In the genomic region with DNA sequence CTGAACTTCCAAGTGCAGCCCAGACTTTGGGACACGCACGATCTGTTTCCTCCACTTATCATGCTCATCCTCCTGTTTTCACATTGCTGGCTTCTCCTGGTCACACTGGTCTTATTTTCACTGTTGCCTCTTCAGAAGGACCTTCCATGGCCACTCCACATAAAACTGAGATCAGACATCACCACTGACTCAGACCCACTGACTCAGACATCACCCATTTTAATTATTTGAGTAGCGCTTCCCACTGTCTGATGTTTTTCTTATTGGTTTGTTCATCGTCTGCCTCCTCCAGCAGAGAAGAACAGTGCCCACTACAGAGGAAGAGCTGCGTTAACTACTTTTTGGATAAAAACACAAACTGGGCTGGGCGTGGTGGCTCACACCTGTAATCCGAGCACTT, we compare ENCODE assay signal across 20 cellular contexts.
A peak's percentile ranks its signal among the peaks of the same experiment; 100 is the strongest.
DNase-seq lines count a peak whose midpoint lies in the region; ATAC-seq and TF ChIP-seq lines count a peak whose summit lies in the region.
"Had no signal": no experiment of that assay in that cellular context is flagged by ENCODE, and none has a peak within 500 bp of the region (broad histone marks: within the 10 kb centered on the region; RNA-seq: fewer than 3 reads in every experiment).

No MANE protein-coding gene starts in this region.

- H3K27me3 Mint-ChIP-seq in activated naive CD4-positive, alpha-beta T cell treated with anti-CD3 and anti-CD28 coated beads, Interleukin-2, amount 10 ng/mL, durations not matched to agents 7 days and 5 days = no peaks in the 10 kb centered on the region
- H3K27me3 Mint-ChIP-seq in activated naive CD4-positive, alpha-beta T cell treated with anti-CD3 and anti-CD28 coated beads for 36 hours (ENCODE audit: low read depth) = no peaks in the 10 kb centered on the region
- H3K27me3 Mint-ChIP-seq: activated naive CD8-positive, alpha-beta T cell treated with anti-CD3 and anti-CD28 coated beads, Interleukin-2, amount 50 U/mL, for 24 hours; naive thymus-derived CD4-positive, alpha-beta T cell; stimulated activated naive CD8-positive, alpha-beta T cell treated with anti-CD3 and anti-CD28 coated beads, Interleukin-15, amount 100 ng/mL, for 72 hours had no signal

- 95% methylated on average over 7 of the region's 7 CpGs for WGBS in hepatocyte (ENCODE audit: low lambda C conversion rate, missing lambda C conversion rate)
- no CpG with 5 or more reads among the region's 7 CpGs for WGBS in trophoblast cell (ENCODE audit: extremely low coverage, insufficient coverage, insufficient read length)

- no peak overlapping the region for H4K8ac ChIP-seq in trophoblast cell (ENCODE audit: low read depth, low read length)

- H3K79me2 ChIP-seq in hepatocyte (no peaks in the 10 kb centered on the region), Karpas-422 (ENCODE audit: low read length) (no peaks in the 10 kb centered on the region), trophoblast cell (ENCODE audit: control insufficient read depth, insufficient read depth, low read length, poor library complexity) (no peaks in the 10 kb centered on the region)

- H2BK12ac ChIP-seq in trophoblast cell (ENCODE audit: low read length) = no peak overlapping the region

- H2AK5ac ChIP-seq in trophoblast cell (ENCODE audit: low read length) = no peak overlapping the region

- no peak for TF ChIP-seq CTCF in hepatocyte (IDR thresholded peaks at IDR 0.05; ENCODE audit: poor library complexity)

- CTCF ChIA-PET in activated naive CD4-positive, alpha-beta T cell treated with anti-CD3 and anti-CD28 coated beads, Interleukin-2, amount 10 ng/mL, durations not matched to agents 7 days and 5 days (lab: Charles Lee) = no interaction called here
- CTCF ChIA-PET in activated naive CD4-positive, alpha-beta T cell treated with anti-CD3 and anti-CD28 coated beads for 36 hours (lab: Charles Lee) = no interaction called here

- H2BK120ac ChIP-seq in trophoblast cell (ENCODE audit: insufficient read depth, low read length, poor library complexity) = no peak overlapping the region

- no peak overlapping the region for H3K4me3 ChIP-seq in hepatocyte
- H3K4me3 ChIP-seq in Karpas-422 (ENCODE audit: low read length) = no peak overlapping the region
- no peak overlapping the region for H3K4me3 ChIP-seq in trophoblast cell (ENCODE audit: low read depth, low read length)
- H3K4me3 ChIP-seq: colonic mucosa, psoas muscle had no signal

- H3K27ac ChIP-seq in hepatocyte (no peak overlapping the region), Karpas-422 (ENCODE audit: low read length) (no peak overlapping the region), trophoblast cell (ENCODE audit: low read depth, low read length) (no peak overlapping the region)
- H3K27ac ChIP-seq: 22Rv1, colonic mucosa, psoas muscle had no signal

- no peaks in the 10 kb centered on the region for H3K79me1 ChIP-seq in trophoblast cell (ENCODE audit: low read length)

- no peak overlapping the region for H3K4me2 ChIP-seq in hepatocyte
- H3K4me2 ChIP-seq in Karpas-422 (ENCODE audit: low read depth, low read length, poor library complexity, severe bottlenecking) = no peak overlapping the region
- H3K4me2 ChIP-seq in trophoblast cell (ENCODE audit: low read length) = no peak overlapping the region

- H3K14ac ChIP-seq in trophoblast cell (ENCODE audit: low read length) = no peak overlapping the region

- H2AFZ ChIP-seq in hepatocyte (no peak overlapping the region), Karpas-422 (ENCODE audit: low read length) (no peak overlapping the region), trophoblast cell (ENCODE audit: insufficient read depth, low read length, poor library complexity) (no peak overlapping the region)

- H3K36me3 ChIP-seq in hepatocyte (replicated peaks; ENCODE audit: insufficient read depth, low read depth) (no peaks in the 10 kb centered on the region), Karpas-422 (ENCODE audit: insufficient read depth, low read length) (no peaks in the 10 kb centered on the region), trophoblast cell (ENCODE audit: control insufficient read depth in 1 of 2, insufficient read depth in 2 of 2, low read length in 2 of 2) (no peaks in the 10 kb centered on the region)
- H3K36me3 ChIP-seq: colonic mucosa had no signal

- H3K23ac ChIP-seq in trophoblast cell (ENCODE audit: low read length) = no peak overlapping the region

- H3K4me1 Mint-ChIP-seq in activated naive CD4-positive, alpha-beta T cell treated with anti-CD3 and anti-CD28 coated beads, Interleukin-2, amount 10 ng/mL, durations not matched to agents 7 days and 5 days = no peaks in the 10 kb centered on the region
- H3K4me1 Mint-ChIP-seq in activated naive CD4-positive, alpha-beta T cell treated with anti-CD3 and anti-CD28 coated beads for 36 hours (ENCODE audit: low read depth) = no peaks in the 10 kb centered on the region
- H3K4me1 Mint-ChIP-seq: activated naive CD8-positive, alpha-beta T cell treated with anti-CD3 and anti-CD28 coated beads, Interleukin-2, amount 50 U/mL, for 24 hours had no signal

- H3K4ac ChIP-seq in trophoblast cell (ENCODE audit: low read depth, low read length) = no peak overlapping the region

- no peak overlapping the region for H3K18ac ChIP-seq in trophoblast cell (ENCODE audit: low read length)

- H3K36me3 Mint-ChIP-seq in activated naive CD4-positive, alpha-beta T cell treated with anti-CD3 and anti-CD28 coated beads, Interleukin-2, amount 10 ng/mL, durations not matched to agents 7 days and 5 days = peaks cover 13% of the 10 kb centered on the region
- H3K36me3 Mint-ChIP-seq in activated naive CD4-positive, alpha-beta T cell treated with anti-CD3 and anti-CD28 coated beads for 36 hours (ENCODE audit: low read depth) = peaks cover 12% of the 10 kb centered on the region

- H3K4me1 ChIP-seq in hepatocyte (ENCODE audit: insufficient read depth) (no peaks in the 10 kb centered on the region), Karpas-422 (ENCODE audit: low read length) (no peaks in the 10 kb centered on the region), trophoblast cell (ENCODE audit: control insufficient read depth in 1 of 2, insufficient read depth in 2 of 2, low read length in 2 of 2) (no peaks in the 10 kb centered on the region)
- H3K4me1 ChIP-seq: colonic mucosa, psoas muscle had no signal

- no peak overlapping the region for H2BK5ac ChIP-seq in trophoblast cell (ENCODE audit: low read depth, low read length, poor library complexity)

- intact Hi-C loops in activated naive CD4-positive, alpha-beta T cell treated with anti-CD3 and anti-CD28 coated beads for 36 hours (cut with micrococcal nuclease) = no loop called here
- intact Hi-C loops in Right ventricle myocardium superior (cut with DNase I) = no loop called here

- H3K27me3 ChIP-seq in hepatocyte = no peaks in the 10 kb centered on the region
- H3K27me3 ChIP-seq in Karpas-422 (ENCODE audit: low read length) = no peaks in the 10 kb centered on the region
- no peaks in the 10 kb centered on the region for H3K27me3 ChIP-seq in trophoblast cell (ENCODE audit: insufficient read depth, low read length)
- H3K27me3 ChIP-seq: colonic mucosa had no signal

- peak; percentile 41; the same call in 2 of the 3 replicates for ATAC-seq in SK-N-SH treated with all-trans-retinoic acid at 6 μM for 48 hours
- ATAC-seq in Right ventricle myocardium superior (ENCODE audit: poor library complexity) = no peak
- ATAC-seq: activated naive CD8-positive, alpha-beta T cell treated with anti-CD3 and anti-CD28 coated beads, Interleukin-2, amount 50 U/mL, for 24 hours; naive thymus-derived CD4-positive, alpha-beta T cell; psoas muscle; stimulated activated naive CD8-positive, alpha-beta T cell treated with anti-CD3 and anti-CD28 coated beads, Interleukin-15, amount 100 ng/mL, for 72 hours had no signal

- H4K91ac ChIP-seq in trophoblast cell (ENCODE audit: low read depth, low read length) = no peak overlapping the region

- DNase-seq in activated naive CD4-positive, alpha-beta T cell treated with anti-CD3 and anti-CD28 coated beads, Interleukin-2, amount 10 ng/mL, durations not matched to agents 7 days and 5 days = no peak
- no peak for DNase-seq in activated naive CD4-positive, alpha-beta T cell treated with anti-CD3 and anti-CD28 coated beads for 36 hours
- DNase-seq in fibroblast of peridontal ligament (ENCODE audit: extremely low read depth) (peak; percentile 58), hepatocyte (ENCODE audit: low spot score) (no peak), Right ventricle myocardium superior (no peak), Karpas-422 (no peak), trophoblast cell (no peak)
- DNase-seq: activated CD4-positive, alpha-beta T cell treated with anti-CD3 and anti-CD28 coated beads for 48 hours; activated naive CD8-positive, alpha-beta T cell treated with anti-CD3 and anti-CD28 coated beads, Interleukin-2, amount 50 U/mL, for 24 hours; activated T-cell treated with anti-CD3 and anti-CD28 coated beads for 4 hours; colonic mucosa; GDM1; naive thymus-derived CD4-positive, alpha-beta T cell; NCI-H2081 treated with DMSO at 0.1 percent for 48 hours; NCI-H748 treated with DMSO at 0.1 percent for 48 hours; psoas muscle; RPMI8226; stimulated activated naive CD8-positive, alpha-beta T cell treated with anti-CD3 and anti-CD28 coated beads, Interleukin-15, amount 100 ng/mL, for 72 hours had no signal

- H4K20me1 ChIP-seq in hepatocyte (ENCODE audit: insufficient read depth, poor library complexity, severe bottlenecking) (no peaks in the 10 kb centered on the region), Karpas-422 (ENCODE audit: insufficient read depth, low read depth, low read length) (no peaks in the 10 kb centered on the region)

- H3K9me3 Mint-ChIP-seq in activated naive CD4-positive, alpha-beta T cell treated with anti-CD3 and anti-CD28 coated beads, Interleukin-2, amount 10 ng/mL, durations not matched to agents 7 days and 5 days = peaks cover 6% of the 10 kb centered on the region
- peaks cover 8% of the 10 kb centered on the region for H3K9me3 Mint-ChIP-seq in activated naive CD4-positive, alpha-beta T cell treated with anti-CD3 and anti-CD28 coated beads for 36 hours

- no peak overlapping the region for H3K4me3 Mint-ChIP-seq in activated naive CD4-positive, alpha-beta T cell treated with anti-CD3 and anti-CD28 coated beads, Interleukin-2, amount 10 ng/mL, durations not matched to agents 7 days and 5 days
- H3K4me3 Mint-ChIP-seq in activated naive CD4-positive, alpha-beta T cell treated with anti-CD3 and anti-CD28 coated beads for 36 hours = no peak overlapping the region
- H3K4me3 Mint-ChIP-seq: activated naive CD8-positive, alpha-beta T cell treated with anti-CD3 and anti-CD28 coated beads, Interleukin-2, amount 50 U/mL, for 24 hours; naive thymus-derived CD4-positive, alpha-beta T cell; stimulated activated naive CD8-positive, alpha-beta T cell treated with anti-CD3 and anti-CD28 coated beads, Interleukin-15, amount 100 ng/mL, for 72 hours had no signal

- peak overlapping the region; percentile 11 for H3K27ac Mint-ChIP-seq in activated naive CD4-positive, alpha-beta T cell treated with anti-CD3 and anti-CD28 coated beads, Interleukin-2, amount 10 ng/mL, durations not matched to agents 7 days and 5 days
- no peak overlapping the region for H3K27ac Mint-ChIP-seq in activated naive CD4-positive, alpha-beta T cell treated with anti-CD3 and anti-CD28 coated beads for 36 hours
- H3K27ac Mint-ChIP-seq: activated naive CD8-positive, alpha-beta T cell treated with anti-CD3 and anti-CD28 coated beads, Interleukin-2, amount 50 U/mL, for 24 hours had no signal

- H3K9me3 ChIP-seq in hepatocyte (ENCODE audit: low read depth) (no peaks in the 10 kb centered on the region), Karpas-422 (ENCODE audit: low read length) (no peaks in the 10 kb centered on the region), trophoblast cell (ENCODE audit: insufficient read depth, low read depth, low read length) (peaks cover 6% of the 10 kb centered on the region)
- H3K9me3 ChIP-seq: colonic mucosa, psoas muscle had no signal

- H4K12ac ChIP-seq in trophoblast cell (ENCODE audit: low read depth, low read length) = no peak overlapping the region

- no peaks in the 10 kb centered on the region for H3K9me2 ChIP-seq in hepatocyte (replicated peaks; ENCODE audit: insufficient read depth)
- no peaks in the 10 kb centered on the region for H3K9me2 ChIP-seq in Karpas-422 (replicated peaks; ENCODE audit: insufficient read depth, low read length)

- H3K9ac ChIP-seq in Karpas-422 (ENCODE audit: low read length) (no peak overlapping the region), trophoblast cell (ENCODE audit: low read length) (no peak overlapping the region)
